20 cellular contexts compared by ENCODE assay signal in the genomic region with DNA sequence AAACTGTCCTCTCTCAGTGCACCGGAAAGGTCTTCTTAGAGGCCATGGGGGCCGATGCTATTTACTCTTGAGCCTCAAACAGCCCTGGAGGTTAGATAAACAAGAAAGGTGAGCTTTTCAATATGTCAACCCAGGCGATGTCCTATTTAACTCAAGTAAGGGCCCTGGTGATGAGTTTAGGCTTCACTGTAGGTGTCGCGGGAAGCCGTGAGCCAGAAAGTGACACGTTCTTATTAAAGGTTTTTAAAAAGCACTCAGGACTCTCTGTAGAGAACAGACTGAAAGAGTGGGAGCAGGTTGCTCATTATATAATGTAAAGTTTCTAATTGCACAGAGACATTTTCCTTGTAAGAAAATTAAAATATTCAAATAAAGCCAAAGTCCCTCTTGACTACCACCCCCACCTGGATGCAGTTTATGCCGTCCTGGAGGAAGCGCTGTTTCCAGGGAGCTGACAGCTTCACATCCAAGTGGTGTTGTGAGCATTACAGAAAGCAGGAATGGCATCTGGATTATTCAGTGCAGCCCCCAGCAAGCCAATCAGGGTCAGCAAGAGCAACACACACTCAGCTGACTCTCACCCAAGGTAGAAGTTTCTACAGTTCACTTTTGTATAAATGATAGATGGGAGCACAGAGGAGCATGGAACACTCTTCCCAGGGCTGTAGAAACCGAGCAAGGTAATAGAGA.
"Had no signal": no experiment of that assay in that cellular context is flagged by ENCODE, and none has a peak within 500 bp of the region (broad histone marks: within the 10 kb centered on the region; RNA-seq: fewer than 3 reads in every experiment).

No MANE protein-coding gene starts in this region.

- DNase-seq: Kasumi-1, MM.1S, NCI-H1092 treated with DMSO at 0.1 percent for 48 hours, NCI-H1436, NCI-H187, NCI-H2029, NCI-H2081 treated with DMSO at 0.1 percent for 48 hours, NCI-H2227 treated with DMSO at 0.1 percent for 48 hours, NCI-H526, NCI-H774, SHP77, SK-N-SH, SW 1271, T-cell had no signal

- H3K4me2 ChIP-seq: KMS-11, SK-N-SH had no signal

- H3K27me3 Mint-ChIP-seq: IgD-negative memory B cell had no signal

- H3K4me3 ChIP-seq: K562 had no signal

- H3K36me3 Mint-ChIP-seq: IgD-negative memory B cell, T-cell had no signal

- H3K9me3 Mint-ChIP-seq: IgD-negative memory B cell had no signal

- H3K9me3 ChIP-seq: SK-N-SH had no signal

- ATAC-seq: K562, Panc1, T-cell had no signal

- H3K4me1 Mint-ChIP-seq: IgD-negative memory B cell, T-cell had no signal

- H3K27ac ChIP-seq: HL-60, KMS-11, RWPE1 had no signal

- H3K4me3 Mint-ChIP-seq: IgD-negative memory B cell, T-cell had no signal

- H3K9me2 ChIP-seq: SK-N-SH had no signal

- H3K27ac Mint-ChIP-seq: IgD-negative memory B cell, T-cell had no signal
